ENCODE assay signal across 12 cellular contexts in genomic region chrX:72271812-72272211, GRCh38. TPM values are rescaled to one million over a fixed set of nuclear protein-coding genes. Genes with fewer than 3 reads are reported as not detected.
A peak's percentile ranks its signal among the peaks of the same experiment; 100 is the strongest.
DNase-seq lines count a peak whose midpoint lies in the region; ATAC-seq and TF ChIP-seq lines count a peak whose summit lies in the region.
"Had no signal": no experiment of that assay in that cellular context is flagged by ENCODE, and none has a peak within 500 bp of the region (broad histone marks: within the 10 kb centered on the region; RNA-seq: fewer than 3 reads in every experiment).

No MANE protein-coding gene starts in this region.

- H3K27me3 ChIP-seq in foreskin keratinocyte: no peaks in the 10 kb centered on the region

- H3K9me3 Mint-ChIP-seq in stimulated activated naive CD8-positive, alpha-beta T cell treated with anti-CD3 and anti-CD28 coated beads, Interleukin-15, Interleukin-2, amounts not matched to agents 100 ng/mL and 50 ng/mL, for 24 hours: no peaks in the 10 kb centered on the region
- no peaks in the 10 kb centered on the region for H3K9me3 Mint-ChIP-seq in effector memory CD8-positive, alpha-beta T cell
- no peaks in the 10 kb centered on the region for H3K9me3 Mint-ChIP-seq in stimulated activated memory B cell treated with anti-CD40 and anti-IgM and Interleukin-4, amounts not matched to agents 10 μg/mL and 1 μg/mL and 100 μg/mL, for 72 hours

- no peak for TF ChIP-seq CTCF in foreskin keratinocyte (conservative IDR thresholded peaks at IDR 0.05)

- H3K27ac Mint-ChIP-seq in stimulated activated naive CD8-positive, alpha-beta T cell treated with anti-CD3 and anti-CD28 coated beads, Interleukin-15, Interleukin-2, amounts not matched to agents 100 ng/mL and 50 ng/mL, for 24 hours: peak overlapping the region; percentile 71
- peak overlapping the region; percentile 93 for H3K27ac Mint-ChIP-seq in T-helper 17 cell
- peak overlapping the region in 1 of 2 donors; percentile 50 for H3K27ac Mint-ChIP-seq in effector memory CD8-positive, alpha-beta T cell
- H3K27ac Mint-ChIP-seq in stimulated activated memory B cell treated with anti-CD40 and anti-IgM and Interleukin-4, amounts not matched to agents 10 μg/mL and 1 μg/mL and 100 μg/mL, for 72 hours: no peak overlapping the region

- H3K9me3 ChIP-seq in T-helper 17 cell (ENCODE audit: control insufficient read depth, low read length, poor library complexity, severe bottlenecking): no peaks in the 10 kb centered on the region

- H3K27ac ChIP-seq in foreskin keratinocyte: no peak overlapping the region
- H3K27ac ChIP-seq: C4-2B had no signal

- H3K36me3 Mint-ChIP-seq in stimulated activated naive CD8-positive, alpha-beta T cell treated with anti-CD3 and anti-CD28 coated beads, Interleukin-15, Interleukin-2, amounts not matched to agents 100 ng/mL and 50 ng/mL, for 24 hours (ENCODE audit: low read depth): peaks cover 80% of the 10 kb centered on the region
- peaks cover 9% of the 10 kb centered on the region for H3K36me3 Mint-ChIP-seq in T-helper 17 cell (ENCODE audit: low read depth)
- peaks cover 68% of the 10 kb centered on the region for H3K36me3 Mint-ChIP-seq in effector memory CD8-positive, alpha-beta T cell (ENCODE audit: insufficient read depth)
- H3K36me3 Mint-ChIP-seq in stimulated activated memory B cell treated with anti-CD40 and anti-IgM and Interleukin-4, amounts not matched to agents 10 μg/mL and 1 μg/mL and 100 μg/mL, for 72 hours: peaks cover 54% of the 10 kb centered on the region

- H3K4me3 Mint-ChIP-seq in stimulated activated naive CD8-positive, alpha-beta T cell treated with anti-CD3 and anti-CD28 coated beads, Interleukin-15, Interleukin-2, amounts not matched to agents 100 ng/mL and 50 ng/mL, for 24 hours: peak overlapping the region; percentile 90
- peak overlapping the region; percentile 59 for H3K4me3 Mint-ChIP-seq in T-helper 17 cell
- H3K4me3 Mint-ChIP-seq in effector memory CD8-positive, alpha-beta T cell: no peak overlapping the region
- H3K4me3 Mint-ChIP-seq in stimulated activated memory B cell treated with anti-CD40 and anti-IgM and Interleukin-4, amounts not matched to agents 10 μg/mL and 1 μg/mL and 100 μg/mL, for 72 hours: no peak overlapping the region

- no peak for ATAC-seq in stimulated activated naive CD8-positive, alpha-beta T cell treated with anti-CD3 and anti-CD28 coated beads, Interleukin-15, Interleukin-2, amounts not matched to agents 100 U/mL and 50 U/mL, for 24 hours
- ATAC-seq in T-helper 17 cell (no peak), foreskin keratinocyte (peak; percentile 21), GM18907 (IDR thresholded peaks at IDR 0.05; ENCODE audit: unreplicated experiment) (no peak)
- ATAC-seq in effector memory CD8-positive, alpha-beta T cell (replicated peaks): no peak
- ATAC-seq in stimulated activated memory B cell treated with anti-CD40 and anti-IgM and Interleukin-4, amounts not matched to agents 10 μg/mL and 1 μg/mL and 100 μg/mL, for 72 hours: no peak

- DNase-seq in stimulated activated naive CD8-positive, alpha-beta T cell treated with anti-CD3 and anti-CD28 coated beads, Interleukin-15, Interleukin-2, amounts not matched to agents 100 U/mL and 50 U/mL, for 24 hours: no peak
- no peak for DNase-seq in T-helper 17 cell
- DNase-seq in foreskin keratinocyte: peak; percentile 45 to 67
- no peak for DNase-seq in effector memory CD8-positive, alpha-beta T cell
- DNase-seq in amniotic stem cell (lab: John Stamatoyannopoulos, UW): no peak
- DNase-seq: activated CD4-positive, alpha-beta T cell treated with anti-CD3 and anti-CD28 coated beads, Interleukin-2, amount 50 U/mL, for 4 hours; foreskin melanocyte; stimulated activated CD4-positive, alpha-beta T cell treated with anti-CD3 and anti-CD28 coated beads, Interleukin-2, amount 100 ng/mL, for 48 hours had no signal

- no peaks in the 10 kb centered on the region for H3K27me3 Mint-ChIP-seq in stimulated activated naive CD8-positive, alpha-beta T cell treated with anti-CD3 and anti-CD28 coated beads, Interleukin-15, Interleukin-2, amounts not matched to agents 100 ng/mL and 50 ng/mL, for 24 hours
- no peaks in the 10 kb centered on the region for H3K27me3 Mint-ChIP-seq in T-helper 17 cell
- H3K27me3 Mint-ChIP-seq in effector memory CD8-positive, alpha-beta T cell: no peaks in the 10 kb centered on the region
- no peaks in the 10 kb centered on the region for H3K27me3 Mint-ChIP-seq in stimulated activated memory B cell treated with anti-CD40 and anti-IgM and Interleukin-4, amounts not matched to agents 10 μg/mL and 1 μg/mL and 100 μg/mL, for 72 hours

- peaks cover 19% of the 10 kb centered on the region for H3K4me1 ChIP-seq in foreskin keratinocyte

- H3K4me1 Mint-ChIP-seq in stimulated activated naive CD8-positive, alpha-beta T cell treated with anti-CD3 and anti-CD28 coated beads, Interleukin-15, Interleukin-2, amounts not matched to agents 100 ng/mL and 50 ng/mL, for 24 hours (ENCODE audit: low read depth): peaks cover 47% of the 10 kb centered on the region
- H3K4me1 Mint-ChIP-seq in T-helper 17 cell: peaks cover 28% of the 10 kb centered on the region
- peaks cover 27 to 35% of the 10 kb centered on the region in 2 donors for H3K4me1 Mint-ChIP-seq in effector memory CD8-positive, alpha-beta T cell (ENCODE audit: low read depth in 2 of 2)
- H3K4me1 Mint-ChIP-seq in stimulated activated memory B cell treated with anti-CD40 and anti-IgM and Interleukin-4, amounts not matched to agents 10 μg/mL and 1 μg/mL and 100 μg/mL, for 72 hours: peaks cover 30% of the 10 kb centered on the region

RNA-seq across cellular contexts. Expression of gene RPS4X, which starts 5.2 kb away (rescaled TPM):
- total RNA-seq in T-helper 17 cell: 1,000 to 10,000 TPM; 1,445 to 1,548 TPM
- total RNA-seq in foreskin keratinocyte: 795 and 855 TPM in 2 replicates
- 1,037 and 1,115 TPM in 2 replicates for polyA plus RNA-seq in foreskin keratinocyte

RNA-seq across cellular contexts. Expression of gene ERCC6L, which starts 33.0 kb away (rescaled TPM):
- under 1 TPM in 1 of 2 donors, not detected in 1; 0.10 TPM for total RNA-seq in T-helper 17 cell
- total RNA-seq in foreskin keratinocyte: 15.1 and 19.8 TPM in 2 replicates
- polyA plus RNA-seq in foreskin keratinocyte: 4.3 and 6.7 TPM in 2 replicates

RNA-seq across cellular contexts. Expression of gene CITED1, which starts 33.9 kb away (rescaled TPM):
- 1 to 10 TPM in 1 of 2 donors, not detected in 1; 1.5 TPM for total RNA-seq in T-helper 17 cell
- 0.28 TPM in 1 of 2 replicates, not detected in the other for total RNA-seq in foreskin keratinocyte
- polyA plus RNA-seq in foreskin keratinocyte: 0.16 and 0.22 TPM in 2 replicates

Comparison
In these comparisons a context has a peak if more than half of its experiments do, and no peak if none do; other contexts are left out.
1. H3K4me3 Mint-ChIP-seq: peak in stimulated activated naive CD8-positive, alpha-beta T cell treated with anti-CD3 and anti-CD28 coated beads, Interleukin-15, Interleukin-2, amounts not matched to agents 100 ng/mL and 50 ng/mL, for 24 hours (single experiment) and T-helper 17 cell (single experiment); none in effector memory CD8-positive, alpha-beta T cell (0 of 2) and stimulated activated memory B cell treated with anti-CD40 and anti-IgM and Interleukin-4, amounts not matched to agents 10 μg/mL and 1 μg/mL and 100 μg/mL, for 72 hours (single experiment).
2. DNase-seq: peak in foreskin keratinocyte (2 of 2); none in stimulated activated naive CD8-positive, alpha-beta T cell treated with anti-CD3 and anti-CD28 coated beads, Interleukin-15, Interleukin-2, amounts not matched to agents 100 U/mL and 50 U/mL, for 24 hours (single experiment), T-helper 17 cell (0 of 3), effector memory CD8-positive, alpha-beta T cell (0 of 3) and amniotic stem cell (single experiment).
3. RNA of gene ERCC6L, which starts 33.0 kb away (total RNA-seq): 15.1 to 19.8 TPM in foreskin keratinocyte; 0.10 TPM in T-helper 17 cell; every median in the first group is over 10 times any median in the second.